Comparison of ENCODE assay signal across 1 cellular context in the genomic region with DNA sequence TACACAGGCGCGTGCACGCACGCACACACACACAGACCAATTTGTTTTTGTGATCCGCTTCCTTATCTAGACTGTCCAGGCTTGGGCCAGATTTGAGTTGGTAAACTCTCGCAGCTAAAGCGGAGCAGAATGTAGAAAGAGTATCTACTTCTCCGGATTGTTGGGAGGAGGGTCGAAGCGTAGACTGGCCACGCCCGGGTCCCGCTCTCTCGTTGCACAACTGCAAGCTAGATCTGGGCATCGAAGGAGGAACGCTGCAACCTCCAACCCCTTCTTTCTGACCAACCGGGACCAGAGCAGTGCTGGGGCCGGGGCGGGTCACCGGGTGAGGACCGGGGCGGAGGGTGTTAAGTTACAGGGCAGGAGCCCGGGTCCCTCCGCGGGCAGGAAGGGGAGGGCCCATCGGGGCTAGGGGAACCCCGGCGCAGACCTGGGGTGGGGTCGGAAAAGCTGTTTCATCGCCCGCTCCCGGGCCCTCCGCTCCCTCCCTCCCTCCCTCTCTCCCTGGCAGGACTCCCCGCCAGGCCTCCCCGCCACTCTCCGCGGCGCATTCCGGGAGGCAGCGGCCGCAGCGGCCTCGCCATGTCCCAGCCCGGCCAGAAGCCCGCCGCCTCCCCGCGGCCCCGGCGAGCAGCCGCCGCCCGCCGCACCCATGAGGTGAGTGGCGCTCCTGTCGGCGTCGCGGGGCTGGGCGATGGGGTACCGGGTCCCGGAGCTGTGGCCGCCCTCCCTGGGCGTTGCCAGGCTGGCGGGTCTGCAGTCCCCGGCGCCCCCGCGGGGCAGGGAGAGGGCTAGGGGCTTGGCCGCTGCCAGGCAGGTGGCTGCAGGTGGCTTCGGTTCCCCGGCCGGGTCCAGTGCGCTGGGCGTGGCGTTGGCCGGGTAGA.
TF ChIP-seq lines count a peak whose summit lies in the region.

A gene with protein sequence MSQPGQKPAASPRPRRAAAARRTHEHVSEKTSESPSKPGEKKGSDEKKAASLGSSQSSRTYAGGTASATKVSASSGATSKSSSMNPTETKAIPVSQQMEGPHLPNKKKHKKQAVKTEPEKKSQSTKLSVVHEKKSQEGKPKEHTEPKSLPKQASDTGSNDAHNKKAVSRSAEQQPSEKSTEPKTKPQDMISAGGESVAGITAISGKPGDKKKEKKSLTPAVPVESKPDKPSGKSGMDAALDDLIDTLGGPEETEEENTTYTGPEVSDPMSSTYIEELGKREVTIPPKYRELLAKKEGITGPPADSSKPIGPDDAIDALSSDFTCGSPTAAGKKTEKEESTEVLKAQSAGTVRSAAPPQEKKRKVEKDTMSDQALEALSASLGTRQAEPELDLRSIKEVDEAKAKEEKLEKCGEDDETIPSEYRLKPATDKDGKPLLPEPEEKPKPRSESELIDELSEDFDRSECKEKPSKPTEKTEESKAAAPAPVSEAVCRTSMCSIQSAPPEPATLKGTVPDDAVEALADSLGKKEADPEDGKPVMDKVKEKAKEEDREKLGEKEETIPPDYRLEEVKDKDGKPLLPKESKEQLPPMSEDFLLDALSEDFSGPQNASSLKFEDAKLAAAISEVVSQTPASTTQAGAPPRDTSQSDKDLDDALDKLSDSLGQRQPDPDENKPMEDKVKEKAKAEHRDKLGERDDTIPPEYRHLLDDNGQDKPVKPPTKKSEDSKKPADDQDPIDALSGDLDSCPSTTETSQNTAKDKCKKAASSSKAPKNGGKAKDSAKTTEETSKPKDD (plus strand): TSS at position 536 of the 884 bp plus-strand sequence. CDS start 47 bp downstream, at position 583.

TF ChIP-seq in K562, 482 proteins besides CTCF, POLR2A, EP300 and RAD21 (continued from another document and continues in another):
- no peak for TF ChIP-seq ZNF280A (IDR thresholded peaks at IDR 0.05; ENCODE audit: low read depth, partially characterized antibody)
- TF ChIP-seq, protein P1, sequence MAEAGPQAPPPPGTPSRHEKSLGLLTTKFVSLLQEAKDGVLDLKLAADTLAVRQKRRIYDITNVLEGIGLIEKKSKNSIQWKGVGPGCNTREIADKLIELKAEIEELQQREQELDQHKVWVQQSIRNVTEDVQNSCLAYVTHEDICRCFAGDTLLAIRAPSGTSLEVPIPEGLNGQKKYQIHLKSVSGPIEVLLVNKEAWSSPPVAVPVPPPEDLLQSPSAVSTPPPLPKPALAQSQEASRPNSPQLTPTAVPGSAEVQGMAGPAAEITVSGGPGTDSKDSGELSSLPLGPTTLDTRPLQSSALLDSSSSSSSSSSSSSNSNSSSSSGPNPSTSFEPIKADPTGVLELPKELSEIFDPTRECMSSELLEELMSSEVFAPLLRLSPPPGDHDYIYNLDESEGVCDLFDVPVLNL (CRISPR knock-in tag; IDR thresholded peaks at IDR 0.05; ENCODE audit: low read depth): no peak
- no peak for TF ChIP-seq E4F1 (CRISPR knock-in tag; IDR thresholded peaks at IDR 0.05; ENCODE audit: borderline replicate concordance)
- no peak for TF ChIP-seq CBX3 (IDR thresholded peaks at IDR 0.05; ENCODE audit: borderline replicate concordance in 1 of 2, low read length in 2 of 2)
- TF ChIP-seq IFI16 (CRISPR knock-in tag; IDR thresholded peaks at IDR 0.05): no peak
- TF ChIP-seq E2F1 (CRISPR knock-in tag; IDR thresholded peaks at IDR 0.05): no peak
- no peak for TF ChIP-seq BRF1 (IDR thresholded peaks at IDR 0.05; ENCODE audit: borderline replicate concordance, extremely low read depth, insufficient read length)
- no peak for TF ChIP-seq GABPB1 (CRISPR knock-in tag; IDR thresholded peaks at IDR 0.05)
- TF ChIP-seq SIX5 (IDR thresholded peaks at IDR 0.05; ENCODE audit: borderline replicate concordance in 1 of 2, insufficient read depth in 1 of 2, low read depth in 1 of 2, low read length in 2 of 2): no peak
- TF ChIP-seq JUN (IDR thresholded peaks at IDR 0.05; ENCODE audit: borderline replicate concordance, low read depth, low read length): no peak
- no peak for TF ChIP-seq JUN (CRISPR knock-in tag; IDR thresholded peaks at IDR 0.05; ENCODE audit: borderline replicate concordance)
- TF ChIP-seq SIRT6 (IDR thresholded peaks at IDR 0.05; ENCODE audit: low read depth, low read length): no peak
- no peak for TF ChIP-seq CUX1 (CRISPR knock-in tag; IDR thresholded peaks at IDR 0.05)
- no peak for TF ChIP-seq ZFPM2 (CRISPR knock-in tag; IDR thresholded peaks at IDR 0.05)
- no peak for TF ChIP-seq PCBP1 (IDR thresholded peaks at IDR 0.05; ENCODE audit: low read depth, low read length, poor library complexity, severe bottlenecking)
- TF ChIP-seq, protein P2, sequence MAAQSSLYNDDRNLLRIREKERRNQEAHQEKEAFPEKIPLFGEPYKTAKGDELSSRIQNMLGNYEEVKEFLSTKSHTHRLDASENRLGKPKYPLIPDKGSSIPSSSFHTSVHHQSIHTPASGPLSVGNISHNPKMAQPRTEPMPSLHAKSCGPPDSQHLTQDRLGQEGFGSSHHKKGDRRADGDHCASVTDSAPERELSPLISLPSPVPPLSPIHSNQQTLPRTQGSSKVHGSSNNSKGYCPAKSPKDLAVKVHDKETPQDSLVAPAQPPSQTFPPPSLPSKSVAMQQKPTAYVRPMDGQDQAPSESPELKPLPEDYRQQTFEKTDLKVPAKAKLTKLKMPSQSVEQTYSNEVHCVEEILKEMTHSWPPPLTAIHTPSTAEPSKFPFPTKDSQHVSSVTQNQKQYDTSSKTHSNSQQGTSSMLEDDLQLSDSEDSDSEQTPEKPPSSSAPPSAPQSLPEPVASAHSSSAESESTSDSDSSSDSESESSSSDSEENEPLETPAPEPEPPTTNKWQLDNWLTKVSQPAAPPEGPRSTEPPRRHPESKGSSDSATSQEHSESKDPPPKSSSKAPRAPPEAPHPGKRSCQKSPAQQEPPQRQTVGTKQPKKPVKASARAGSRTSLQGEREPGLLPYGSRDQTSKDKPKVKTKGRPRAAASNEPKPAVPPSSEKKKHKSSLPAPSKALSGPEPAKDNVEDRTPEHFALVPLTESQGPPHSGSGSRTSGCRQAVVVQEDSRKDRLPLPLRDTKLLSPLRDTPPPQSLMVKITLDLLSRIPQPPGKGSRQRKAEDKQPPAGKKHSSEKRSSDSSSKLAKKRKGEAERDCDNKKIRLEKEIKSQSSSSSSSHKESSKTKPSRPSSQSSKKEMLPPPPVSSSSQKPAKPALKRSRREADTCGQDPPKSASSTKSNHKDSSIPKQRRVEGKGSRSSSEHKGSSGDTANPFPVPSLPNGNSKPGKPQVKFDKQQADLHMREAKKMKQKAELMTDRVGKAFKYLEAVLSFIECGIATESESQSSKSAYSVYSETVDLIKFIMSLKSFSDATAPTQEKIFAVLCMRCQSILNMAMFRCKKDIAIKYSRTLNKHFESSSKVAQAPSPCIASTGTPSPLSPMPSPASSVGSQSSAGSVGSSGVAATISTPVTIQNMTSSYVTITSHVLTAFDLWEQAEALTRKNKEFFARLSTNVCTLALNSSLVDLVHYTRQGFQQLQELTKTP (IDR thresholded peaks at IDR 0.05; ENCODE audit: low read depth in 1 of 2, partially characterized antibody in 2 of 2): no peak
- no peak for TF ChIP-seq FOXA1 (IDR thresholded peaks at IDR 0.05; ENCODE audit: borderline replicate concordance)
- no peak for TF ChIP-seq EHMT2 (IDR thresholded peaks at IDR 0.05)
- no peak for TF ChIP-seq NFE2 (IDR thresholded peaks at IDR 0.05; ENCODE audit: low read depth)
- no peak for TF ChIP-seq ZNF77 (CRISPR knock-in tag; IDR thresholded peaks at IDR 0.05)
- TF ChIP-seq FUS (optimal IDR thresholded peaks at IDR 0.05; ENCODE audit: low read depth, low read length): no peak
- peak; percentile 43; the same call in 1 of the 2 replicates for TF ChIP-seq DPF2 (IDR thresholded peaks at IDR 0.05)
- TF ChIP-seq, protein P3, sequence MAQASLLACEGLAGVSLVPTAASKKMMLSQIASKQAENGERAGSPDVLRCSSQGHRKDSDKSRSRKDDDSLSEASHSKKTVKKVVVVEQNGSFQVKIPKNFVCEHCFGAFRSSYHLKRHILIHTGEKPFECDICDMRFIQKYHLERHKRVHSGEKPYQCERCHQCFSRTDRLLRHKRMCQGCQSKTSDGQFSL (CRISPR knock-in tag; IDR thresholded peaks at IDR 0.05): no peak
- TF ChIP-seq, protein P3 (tag; IDR thresholded peaks at IDR 0.05): no peak
- 0 out of 2 replicates have a peak, but pooled peaks have one; percentile 38 for TF ChIP-seq MTA1 (IDR thresholded peaks at IDR 0.05; ENCODE audit: borderline replicate concordance)
- TF ChIP-seq USF2 (CRISPR knock-in tag; IDR thresholded peaks at IDR 0.05): no peak
- TF ChIP-seq TCF15 (CRISPR knock-in tag; IDR thresholded peaks at IDR 0.05): no peak
